ENCODE assay signal across 3 cellular contexts in the genomic region with DNA sequence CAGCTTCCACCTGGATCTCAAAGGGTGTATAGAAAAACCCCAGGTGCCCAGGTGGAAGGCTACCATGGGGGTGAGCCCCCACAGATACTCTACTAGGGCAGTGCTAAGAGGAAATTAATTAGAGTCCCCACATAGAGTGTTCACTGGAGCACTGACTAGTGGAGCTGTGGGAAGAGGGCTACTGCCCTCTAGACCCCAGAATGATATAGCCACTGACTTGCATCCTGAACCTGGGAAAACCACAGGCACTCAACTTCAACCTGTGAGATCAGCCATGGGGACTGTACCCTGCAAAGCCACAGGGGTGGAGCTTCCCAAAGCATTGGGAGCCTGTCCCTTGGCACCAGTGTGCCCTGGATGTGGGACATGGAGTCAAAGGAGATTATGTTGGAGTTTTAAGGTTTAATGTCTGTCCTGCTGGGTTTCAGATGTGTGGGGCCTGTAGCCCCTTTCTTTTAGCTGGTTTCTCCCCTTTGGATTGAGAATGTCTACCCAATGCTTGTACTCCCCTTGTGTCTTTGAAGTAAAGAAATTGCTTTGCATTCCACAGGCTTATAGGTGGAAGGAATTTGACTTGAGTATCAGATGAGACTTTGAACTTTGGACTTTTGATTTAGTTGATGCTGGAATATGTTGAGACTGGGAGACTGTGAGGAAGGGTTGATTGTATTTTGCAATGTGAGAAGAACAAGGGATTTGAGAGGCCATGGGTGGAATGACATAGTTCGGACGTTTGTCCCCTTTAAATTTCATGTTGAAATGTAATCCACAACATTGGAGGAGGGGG.
TF ChIP-seq lines count a peak whose summit lies in the region.

No MANE protein-coding gene starts in this region.

TF ChIP-seq in HCT116, 20 proteins besides CTCF, POLR2A, EP300 and RAD21:
- no peak for TF ChIP-seq CBX3 (IDR thresholded peaks at IDR 0.05; ENCODE audit: low read depth)
- no peak for TF ChIP-seq POLR2AphosphoS5 (IDR thresholded peaks at IDR 0.05; ENCODE audit: low read depth, low read length)
- TF ChIP-seq, protein P1, sequence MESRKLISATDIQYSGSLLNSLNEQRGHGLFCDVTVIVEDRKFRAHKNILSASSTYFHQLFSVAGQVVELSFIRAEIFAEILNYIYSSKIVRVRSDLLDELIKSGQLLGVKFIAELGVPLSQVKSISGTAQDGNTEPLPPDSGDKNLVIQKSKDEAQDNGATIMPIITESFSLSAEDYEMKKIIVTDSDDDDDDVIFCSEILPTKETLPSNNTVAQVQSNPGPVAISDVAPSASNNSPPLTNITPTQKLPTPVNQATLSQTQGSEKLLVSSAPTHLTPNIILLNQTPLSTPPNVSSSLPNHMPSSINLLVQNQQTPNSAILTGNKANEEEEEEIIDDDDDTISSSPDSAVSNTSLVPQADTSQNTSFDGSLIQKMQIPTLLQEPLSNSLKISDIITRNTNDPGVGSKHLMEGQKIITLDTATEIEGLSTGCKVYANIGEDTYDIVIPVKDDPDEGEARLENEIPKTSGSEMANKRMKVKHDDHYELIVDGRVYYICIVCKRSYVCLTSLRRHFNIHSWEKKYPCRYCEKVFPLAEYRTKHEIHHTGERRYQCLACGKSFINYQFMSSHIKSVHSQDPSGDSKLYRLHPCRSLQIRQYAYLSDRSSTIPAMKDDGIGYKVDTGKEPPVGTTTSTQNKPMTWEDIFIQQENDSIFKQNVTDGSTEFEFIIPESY (IDR thresholded peaks at IDR 0.05; ENCODE audit: extremely low read depth, insufficient replicate concordance, low read length) = no peak
- no peak for TF ChIP-seq EZH2phosphoT487 (IDR thresholded peaks at IDR 0.05; ENCODE audit: borderline replicate concordance)
- no peak for TF ChIP-seq ZNF274 (IDR thresholded peaks at IDR 0.05; ENCODE audit: low read depth, low read length)

TF ChIP-seq in K562, 482 proteins besides CTCF, POLR2A, EP300 and RAD21:
- TF ChIP-seq, protein P2, sequence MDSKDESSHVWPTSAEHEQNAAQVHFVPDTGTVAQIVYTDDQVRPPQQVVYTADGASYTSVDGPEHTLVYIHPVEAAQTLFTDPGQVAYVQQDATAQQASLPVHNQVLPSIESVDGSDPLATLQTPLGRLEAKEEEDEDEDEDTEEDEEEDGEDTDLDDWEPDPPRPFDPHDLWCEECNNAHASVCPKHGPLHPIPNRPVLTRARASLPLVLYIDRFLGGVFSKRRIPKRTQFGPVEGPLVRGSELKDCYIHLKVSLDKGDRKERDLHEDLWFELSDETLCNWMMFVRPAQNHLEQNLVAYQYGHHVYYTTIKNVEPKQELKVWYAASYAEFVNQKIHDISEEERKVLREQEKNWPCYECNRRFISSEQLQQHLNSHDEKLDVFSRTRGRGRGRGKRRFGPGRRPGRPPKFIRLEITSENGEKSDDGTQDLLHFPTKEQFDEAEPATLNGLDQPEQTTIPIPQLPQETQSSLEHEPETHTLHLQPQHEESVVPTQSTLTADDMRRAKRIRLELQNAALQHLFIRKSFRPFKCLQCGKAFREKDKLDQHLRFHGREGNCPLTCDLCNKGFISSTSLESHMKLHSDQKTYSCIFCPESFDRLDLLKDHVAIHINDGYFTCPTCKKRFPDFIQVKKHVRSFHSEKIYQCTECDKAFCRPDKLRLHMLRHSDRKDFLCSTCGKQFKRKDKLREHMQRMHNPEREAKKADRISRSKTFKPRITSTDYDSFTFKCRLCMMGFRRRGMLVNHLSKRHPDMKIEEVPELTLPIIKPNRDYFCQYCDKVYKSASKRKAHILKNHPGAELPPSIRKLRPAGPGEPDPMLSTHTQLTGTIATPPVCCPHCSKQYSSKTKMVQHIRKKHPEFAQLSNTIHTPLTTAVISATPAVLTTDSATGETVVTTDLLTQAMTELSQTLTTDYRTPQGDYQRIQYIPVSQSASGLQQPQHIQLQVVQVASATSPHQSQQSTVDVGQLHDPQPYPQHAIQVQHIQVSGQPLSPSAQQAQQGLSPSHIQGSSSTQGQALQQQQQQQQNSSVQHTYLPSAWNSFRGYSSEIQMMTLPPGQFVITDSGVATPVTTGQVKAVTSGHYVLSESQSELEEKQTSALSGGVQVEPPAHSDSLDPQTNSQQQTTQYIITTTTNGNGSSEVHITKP (IDR thresholded peaks at IDR 0.05; ENCODE audit: partially characterized antibody) = peak; percentile 48
- no peak for TF ChIP-seq JUND (IDR thresholded peaks at IDR 0.05; ENCODE audit: borderline replicate concordance, low read depth, low read length)
- no peak for TF ChIP-seq JUND (tag; IDR thresholded peaks at IDR 0.05; ENCODE audit: borderline replicate concordance, low read depth, low read length)
TF ChIP-seq in K562: peak in this region for 1.

TF ChIP-seq in HEK293T, 16 proteins besides CTCF, POLR2A, EP300 and RAD21:
- TF ChIP-seq BHLHE40 (IDR thresholded peaks at IDR 0.05; ENCODE audit: borderline replicate concordance) (no peak), ZNF384 (IDR thresholded peaks at IDR 0.05) (no peak), FOXA1 (IDR thresholded peaks at IDR 0.05) (no peak), HDGF (IDR thresholded peaks at IDR 0.05; ENCODE audit: borderline replicate concordance) (no peak), FOXK2 (IDR thresholded peaks at IDR 0.05) (no peak), SP1 (IDR thresholded peaks at IDR 0.05) (no peak), LEF1 (IDR thresholded peaks at IDR 0.05; ENCODE audit: borderline replicate concordance) (no peak), TARDBP (IDR thresholded peaks at IDR 0.05) (no peak), CTBP1 (IDR thresholded peaks at IDR 0.05; ENCODE audit: borderline replicate concordance) (no peak), ELF4 (IDR thresholded peaks at IDR 0.05) (no peak), ARNT (IDR thresholded peaks at IDR 0.05) (no peak), NFRKB (IDR thresholded peaks at IDR 0.05) (no peak), SUZ12 (IDR thresholded peaks at IDR 0.05) (no peak), FOXM1 (IDR thresholded peaks at IDR 0.05; ENCODE audit: borderline replicate concordance) (no peak), L3MBTL2 (conservative IDR thresholded peaks at IDR 0.05) (no peak)
- TF ChIP-seq, protein P3, sequence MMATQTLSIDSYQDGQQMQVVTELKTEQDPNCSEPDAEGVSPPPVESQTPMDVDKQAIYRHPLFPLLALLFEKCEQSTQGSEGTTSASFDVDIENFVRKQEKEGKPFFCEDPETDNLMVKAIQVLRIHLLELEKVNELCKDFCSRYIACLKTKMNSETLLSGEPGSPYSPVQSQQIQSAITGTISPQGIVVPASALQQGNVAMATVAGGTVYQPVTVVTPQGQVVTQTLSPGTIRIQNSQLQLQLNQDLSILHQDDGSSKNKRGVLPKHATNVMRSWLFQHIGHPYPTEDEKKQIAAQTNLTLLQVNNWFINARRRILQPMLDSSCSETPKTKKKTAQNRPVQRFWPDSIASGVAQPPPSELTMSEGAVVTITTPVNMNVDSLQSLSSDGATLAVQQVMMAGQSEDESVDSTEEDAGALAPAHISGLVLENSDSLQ (IDR thresholded peaks at IDR 0.05) = no peak
